ENCODE assay signal across 15 cellular contexts in the genomic region with DNA sequence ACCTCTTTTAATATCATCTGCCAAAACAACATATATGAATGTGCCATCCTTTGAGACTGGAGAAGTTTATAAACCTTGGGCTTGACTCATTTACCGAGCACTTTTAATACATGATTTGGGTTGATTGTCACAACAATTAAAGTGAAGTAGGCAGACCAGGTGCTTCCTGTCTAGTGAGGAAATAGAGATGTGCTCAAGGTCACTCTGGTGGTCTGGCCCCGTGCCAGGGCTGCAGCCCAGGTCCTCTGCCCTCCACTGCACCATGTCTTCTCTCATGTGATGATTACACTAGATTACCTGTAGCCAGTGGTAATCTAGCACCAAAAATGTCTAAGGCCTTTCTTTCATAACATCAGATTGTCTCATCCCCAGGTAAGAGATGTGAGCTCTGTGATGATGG.
DNase-seq lines count a peak whose midpoint lies in the region; ATAC-seq lines count a peak whose summit lies in the region.
"Had no signal": no experiment of that assay in that cellular context is flagged by ENCODE, and none has a peak within 500 bp of the region (broad histone marks: within the 10 kb centered on the region; RNA-seq: fewer than 3 reads in every experiment).

No MANE protein-coding gene starts in this region.

- DNase-seq in DMS79 (lab: John Stamatoyannopoulos, UW): peak; percentile 61
- peak; percentile 87 for DNase-seq in NCI-H748 (lab: John Stamatoyannopoulos, UW; ENCODE audit: unreplicated experiment)
- DNase-seq in iris pigment epithelial cell (ENCODE audit: low read depth): peak; percentile 23
- no peak for DNase-seq in mesenteric fat pad (ENCODE audit: low spot score)
- DNase-seq in activated naive CD4-positive, alpha-beta T cell treated with anti-CD3 and anti-CD28 coated beads, Interleukin-2, amount 50 U/mL, for 72 hours (ENCODE audit: low spot score in 2 of 2): no peak
- no peak for DNase-seq in NCI-H82 treated with DMSO at 0.1 percent for 48 hours (lab: John Stamatoyannopoulos, UW; ENCODE audit: unreplicated experiment)
- DNase-seq: activated CD4-positive, alpha-beta memory T cell treated with anti-CD3 and anti-CD28 coated beads, Interleukin-2, amount 10 ng/mL, durations not matched to agents 7 days and 5 days; anterior cingulate cortex; CD4-positive, alpha-beta memory T cell; GF-D8; NCI-H1436; stimulated activated CD4-positive, alpha-beta T cell treated with anti-CD3 and anti-CD28 coated beads, Interleukin-1b, Interleukin-23, amount 100 ng/mL, for 48 hours; stimulated activated CD8-positive, alpha-beta memory T cell treated with anti-CD3 and anti-CD28 coated beads, Interleukin-4, amount 100 ng/mL, for 48 hours had no signal

- H3K27ac Mint-ChIP-seq in activated naive CD4-positive, alpha-beta T cell treated with anti-CD3 and anti-CD28 coated beads, Interleukin-2, amount 50 U/mL, for 72 hours: no peak overlapping the region
- H3K27ac Mint-ChIP-seq: activated CD4-positive, alpha-beta memory T cell treated with anti-CD3 and anti-CD28 coated beads, Interleukin-2, amount 10 ng/mL, durations not matched to agents 7 days and 5 days; CD4-positive, alpha-beta memory T cell had no signal

- ATAC-seq in HG03175 (IDR thresholded peaks at IDR 0.05; ENCODE audit: unreplicated experiment): peak; percentile 75
- ATAC-seq in activated naive CD4-positive, alpha-beta T cell treated with anti-CD3 and anti-CD28 coated beads, Interleukin-2, amount 50 U/mL, for 72 hours: no peak

- no peaks in the 10 kb centered on the region for H3K36me3 Mint-ChIP-seq in activated naive CD4-positive, alpha-beta T cell treated with anti-CD3 and anti-CD28 coated beads, Interleukin-2, amount 50 U/mL, for 72 hours
- H3K36me3 Mint-ChIP-seq: CD4-positive, alpha-beta memory T cell had no signal

- no peaks in the 10 kb centered on the region for H3K9me3 Mint-ChIP-seq in activated naive CD4-positive, alpha-beta T cell treated with anti-CD3 and anti-CD28 coated beads, Interleukin-2, amount 50 U/mL, for 72 hours
- H3K9me3 Mint-ChIP-seq: activated CD4-positive, alpha-beta memory T cell treated with anti-CD3 and anti-CD28 coated beads, Interleukin-2, amount 10 ng/mL, durations not matched to agents 7 days and 5 days; neural crest cell had no signal

Comparison
In these comparisons a context has a peak if more than half of its experiments do, and no peak if none do; other contexts are left out.
1. DNase-seq: peak in DMS79 (single experiment), NCI-H748 (single experiment) and iris pigment epithelial cell (single experiment); none in mesenteric fat pad (single experiment), activated naive CD4-positive, alpha-beta T cell treated with anti-CD3 and anti-CD28 coated beads, Interleukin-2, amount 50 U/mL, for 72 hours (0 of 2) and NCI-H82 treated with DMSO at 0.1 percent for 48 hours (single experiment).